ENCODE assay signal across 1 cellular context in the genomic region with DNA sequence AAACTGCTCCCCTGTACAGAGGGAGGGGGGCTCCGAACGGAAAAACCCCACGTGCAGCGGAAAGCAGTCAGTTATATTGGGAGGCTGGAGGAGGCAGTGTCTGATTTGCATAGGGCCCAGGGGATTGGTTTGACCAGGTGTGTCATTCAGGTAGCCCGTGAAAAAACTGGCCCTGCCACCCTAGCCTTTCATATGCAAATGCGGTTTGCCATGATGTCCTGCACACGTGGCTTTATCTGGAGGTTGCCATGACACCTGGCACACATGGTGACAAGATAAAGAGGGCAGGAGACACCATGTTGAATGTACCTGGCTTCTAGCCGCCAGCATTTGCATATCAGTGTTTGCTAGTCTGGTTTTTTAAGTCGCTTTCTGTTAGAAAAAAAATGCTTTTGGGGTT.
TF ChIP-seq lines count a peak whose summit lies in the region.

No MANE protein-coding gene starts in this region.

TF ChIP-seq in GM23338, 12 proteins besides CTCF, POLR2A, EP300 and RAD21:
- peak; percentile 28; the same call in 1 of the 2 replicates for TF ChIP-seq CREB1 (CRISPR knock-in tag; IDR thresholded peaks at IDR 0.05; ENCODE audit: low read depth)
- TF ChIP-seq, protein P1, sequence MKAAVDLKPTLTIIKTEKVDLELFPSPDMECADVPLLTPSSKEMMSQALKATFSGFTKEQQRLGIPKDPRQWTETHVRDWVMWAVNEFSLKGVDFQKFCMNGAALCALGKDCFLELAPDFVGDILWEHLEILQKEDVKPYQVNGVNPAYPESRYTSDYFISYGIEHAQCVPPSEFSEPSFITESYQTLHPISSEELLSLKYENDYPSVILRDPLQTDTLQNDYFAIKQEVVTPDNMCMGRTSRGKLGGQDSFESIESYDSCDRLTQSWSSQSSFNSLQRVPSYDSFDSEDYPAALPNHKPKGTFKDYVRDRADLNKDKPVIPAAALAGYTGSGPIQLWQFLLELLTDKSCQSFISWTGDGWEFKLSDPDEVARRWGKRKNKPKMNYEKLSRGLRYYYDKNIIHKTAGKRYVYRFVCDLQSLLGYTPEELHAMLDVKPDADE (IDR thresholded peaks at IDR 0.05): no peak
